Comparison of ENCODE assay signal across 10 cellular contexts in genomic region chr12:81450920-81451739, GRCh38.
A peak's percentile ranks its signal among the peaks of the same experiment; 100 is the strongest.
DNase-seq lines count a peak whose midpoint lies in the region; ATAC-seq, FAIRE-seq and TF ChIP-seq lines count a peak whose summit lies in the region.
"Had no signal": no experiment of that assay in that cellular context is flagged by ENCODE, and none has a peak within 500 bp of the region (broad histone marks: within the 10 kb centered on the region; RNA-seq: fewer than 3 reads in every experiment).

No MANE protein-coding gene starts in this region.

- no peaks in the 10 kb centered on the region for H3K9me3 Mint-ChIP-seq in chondrocyte (ENCODE audit: low read depth)
- H3K9me3 Mint-ChIP-seq in activated T-cell treated with anti-CD3 and anti-CD28 coated beads, Interleukin-2, amount 50 U/mL, for 4 hours, result no peaks in the 10 kb centered on the region
- H3K9me3 Mint-ChIP-seq: activated naive CD8-positive, alpha-beta T cell treated with anti-CD3 and anti-CD28 coated beads, Interleukin-2, amount 10 ng/mL, durations not matched to agents 7 days and 5 days had no signal

- H3K36me3 ChIP-seq in HepG2 (replicated peaks in 1 of 2; ENCODE audit: control insufficient read depth in 1 of 2, insufficient read depth in 2 of 2, low read length in 2 of 2), result no peaks in the 10 kb centered on the region
- H3K36me3 ChIP-seq: BLaER1 had no signal

- DNase-seq in NCI-H2196 (lab: John Stamatoyannopoulos, UW; ENCODE audit: unreplicated experiment) (peak; percentile 44), NCI-H2196 treated with DMSO at 0.1 percent for 48 hours (lab: John Stamatoyannopoulos, UW; ENCODE audit: unreplicated experiment) (no peak), NCI-H526 treated with DMSO at 0.1 percent for 48 hours (lab: John Stamatoyannopoulos, UW) (peak; percentile 46), chondrocyte (ENCODE audit: low spot score) (no peak), HepG2 (ENCODE audit: low spot score) (peak; percentile 58)
- DNase-seq in activated T-cell treated with anti-CD3 and anti-CD28 coated beads, Interleukin-2, amount 50 U/mL, for 4 hours, result no peak
- DNase-seq: activated naive CD8-positive, alpha-beta T cell treated with anti-CD3 and anti-CD28 coated beads, Interleukin-2, amount 10 ng/mL, durations not matched to agents 7 days and 5 days had no signal

- H3K27me3 ChIP-seq in HepG2 (ENCODE audit: control insufficient read depth in 1 of 2, insufficient read depth in 2 of 2, low read length in 2 of 2), result no peaks in the 10 kb centered on the region
- H3K27me3 ChIP-seq: BLaER1 had no signal

- H3K9ac ChIP-seq in HepG2 (ENCODE audit: insufficient read depth, low read depth, low read length), result no peak overlapping the region
- H3K9ac ChIP-seq: BLaER1 had no signal

- 17% methylated on average over 5 of the region's 5 CpGs for WGBS in HepG2 (ENCODE audit: low lambda C conversion rate)

- no peak overlapping the region for H3K27ac Mint-ChIP-seq in chondrocyte (ENCODE audit: unreplicated experiment)
- H3K27ac Mint-ChIP-seq: activated naive CD8-positive, alpha-beta T cell treated with anti-CD3 and anti-CD28 coated beads, Interleukin-2, amount 10 ng/mL, durations not matched to agents 7 days and 5 days had no signal

- H3K4me3 ChIP-seq in HepG2 (replicated peaks in 1 of 3; ENCODE audit: insufficient read depth in 1 of 3, low read depth in 2 of 3, low read length in 3 of 3), result no peak overlapping the region
- H3K4me3 ChIP-seq: BLaER1 had no signal

- in situ Hi-C loops in HepG2 (cut with HindIII; ENCODE audit: extremely low pct_ligation_motif_present, low pct_unique_long_range_greater_than_20kb), result loop anchor here (5.0 kb wide), 1 partner anchor 176 kb away; no protein-coding TSS in a partner anchor

- ATAC-seq in HG03103 (IDR thresholded peaks at IDR 0.05; ENCODE audit: low read depth, unreplicated experiment) (peak; percentile 50), HepG2 (peak; percentile 96), HG03378 (IDR thresholded peaks at IDR 0.05; ENCODE audit: unreplicated experiment) (no peak)
- no peak for ATAC-seq in activated T-cell treated with anti-CD3 and anti-CD28 coated beads, Interleukin-2, amount 50 U/mL, for 4 hours

- TF ChIP-seq EP300 in HepG2 (IDR thresholded peaks at IDR 0.05; ENCODE audit: low read depth in 2 of 2, low read length in 2 of 2), result no peak
- TF ChIP-seq EP300 in HepG2 (CRISPR knock-in tag; IDR thresholded peaks at IDR 0.05; ENCODE audit: borderline replicate concordance), result no peak

- intact Hi-C loops in HepG2 (cut with micrococcal nuclease; ENCODE audit: unreplicated experiment), result loop anchor here (1.0 kb wide), 1 partner anchor 176 kb away; no protein-coding TSS in a partner anchor

- CTCF ChIA-PET in HepG2 (lab: Yijun Ruan, JAX; ENCODE audit: low intra/inter-chr PET ratio, low total read pairs), result interaction anchor here (0.9 to 2.0 kb wide), 2 partner anchors 175 to 176 kb away, joined by 3 to 11 read pairs; no protein-coding TSS in a partner anchor

- no TSS peak for BruUV-seq in HepG2 (replicated peaks; lab: Mats Ljungman, UMichigan)

- FAIRE-seq in HepG2 (lab: Jason Lieb, UNC), result peak; percentile 47

- H3K4me1 ChIP-seq in HepG2 (ENCODE audit: insufficient read depth, low read length), result no peaks in the 10 kb centered on the region
- H3K4me1 ChIP-seq: BLaER1 had no signal

- no peak for TF ChIP-seq POLR2A in HepG2 (IDR thresholded peaks at IDR 0.05; ENCODE audit: insufficient read depth in 1 of 2, low read depth in 2 of 2, low read length in 2 of 2)

- H4K20me1 ChIP-seq in HepG2 (ENCODE audit: insufficient read depth, low read length), result no peaks in the 10 kb centered on the region
- H4K20me1 ChIP-seq: BLaER1 had no signal

- no peaks in the 10 kb centered on the region for H3K36me3 Mint-ChIP-seq in chondrocyte (ENCODE audit: low read depth)
- H3K36me3 Mint-ChIP-seq in activated T-cell treated with anti-CD3 and anti-CD28 coated beads, Interleukin-2, amount 50 U/mL, for 4 hours (ENCODE audit: insufficient read depth), result no peaks in the 10 kb centered on the region
- H3K36me3 Mint-ChIP-seq: activated naive CD8-positive, alpha-beta T cell treated with anti-CD3 and anti-CD28 coated beads, Interleukin-2, amount 10 ng/mL, durations not matched to agents 7 days and 5 days had no signal

- H3K4me1 Mint-ChIP-seq in chondrocyte (ENCODE audit: low read depth), result no peaks in the 10 kb centered on the region
- H3K4me1 Mint-ChIP-seq in activated T-cell treated with anti-CD3 and anti-CD28 coated beads, Interleukin-2, amount 50 U/mL, for 4 hours (ENCODE audit: low read depth), result no peaks in the 10 kb centered on the region

- H3K9me3 ChIP-seq in HepG2 (ENCODE audit: low read length), result no peaks in the 10 kb centered on the region
- H3K9me3 ChIP-seq: BLaER1 had no signal

- H3K79me2 ChIP-seq in HepG2 (ENCODE audit: insufficient read depth, low read length), result no peaks in the 10 kb centered on the region

- H3K4me3 Mint-ChIP-seq in chondrocyte (ENCODE audit: unreplicated experiment), result no peak overlapping the region
- H3K4me3 Mint-ChIP-seq in activated T-cell treated with anti-CD3 and anti-CD28 coated beads, Interleukin-2, amount 50 U/mL, for 4 hours, result no peak overlapping the region
- H3K4me3 Mint-ChIP-seq: activated naive CD8-positive, alpha-beta T cell treated with anti-CD3 and anti-CD28 coated beads, Interleukin-2, amount 10 ng/mL, durations not matched to agents 7 days and 5 days had no signal

- no peak overlapping the region for H3K4me2 ChIP-seq in HepG2 (ENCODE audit: low read depth, low read length)
- H3K4me2 ChIP-seq: BLaER1 had no signal

- no peak for TF ChIP-seq RAD21 in HepG2 (CRISPR knock-in tag; IDR thresholded peaks at IDR 0.05)

- peaks cover 25% of the 10 kb centered on the region for H3K27me3 Mint-ChIP-seq in chondrocyte (ENCODE audit: low read depth)
- H3K27me3 Mint-ChIP-seq in activated T-cell treated with anti-CD3 and anti-CD28 coated beads, Interleukin-2, amount 50 U/mL, for 4 hours (ENCODE audit: low read depth), result no peaks in the 10 kb centered on the region
- H3K27me3 Mint-ChIP-seq: activated naive CD8-positive, alpha-beta T cell treated with anti-CD3 and anti-CD28 coated beads, Interleukin-2, amount 10 ng/mL, durations not matched to agents 7 days and 5 days had no signal

- POLR2A ChIA-PET in HepG2 (lab: Yijun Ruan, JAX), result no interaction called here

- no peak overlapping the region for H2AFZ ChIP-seq in HepG2 (ENCODE audit: low read length)

- H3K27ac ChIP-seq in HepG2 (ENCODE audit: extremely low read length, insufficient read depth, low read length), result no peak overlapping the region
- H3K27ac ChIP-seq: BLaER1 had no signal

- peak; percentile 85 for TF ChIP-seq CTCF in chondrocyte (IDR thresholded peaks at IDR 0.05)
- peak; percentile 77 for TF ChIP-seq CTCF in HepG2 (CRISPR knock-in tag; IDR thresholded peaks at IDR 0.05)

TF ChIP-seq in HepG2, 621 proteins besides CTCF, POLR2A, EP300 and RAD21:
- TF ChIP-seq STAG1 (CRISPR knock-in tag; IDR thresholded peaks at IDR 0.05), result peak; percentile 56
- no peak for TF ChIP-seq KDM5B (CRISPR knock-in tag; IDR thresholded peaks at IDR 0.05; ENCODE audit: borderline replicate concordance)
- peak; percentile 51 for TF ChIP-seq TEAD3 (CRISPR knock-in tag; optimal IDR thresholded peaks at IDR 0.05; ENCODE audit: borderline replicate concordance)
- TF ChIP-seq SMC3 (IDR thresholded peaks at IDR 0.05; ENCODE audit: low read length), result peak; percentile 53; the same call in 1 of the 2 replicates

Comparison
In these comparisons a context has a peak if more than half of its experiments do, and no peak if none do; other contexts are left out.
1. DNase-seq: peak in NCI-H2196 (single experiment), NCI-H526 treated with DMSO at 0.1 percent for 48 hours (single experiment) and HepG2 (single experiment); none in NCI-H2196 treated with DMSO at 0.1 percent for 48 hours (single experiment), chondrocyte (single experiment) and activated T-cell treated with anti-CD3 and anti-CD28 coated beads, Interleukin-2, amount 50 U/mL, for 4 hours (single experiment).
2. ATAC-seq: peak in HG03103 (single experiment) and HepG2 (single experiment); none in activated T-cell treated with anti-CD3 and anti-CD28 coated beads, Interleukin-2, amount 50 U/mL, for 4 hours (0 of 2) and HG03378 (single experiment).